Comparison of ENCODE assay signal across 8 cellular contexts in the genomic region with DNA sequence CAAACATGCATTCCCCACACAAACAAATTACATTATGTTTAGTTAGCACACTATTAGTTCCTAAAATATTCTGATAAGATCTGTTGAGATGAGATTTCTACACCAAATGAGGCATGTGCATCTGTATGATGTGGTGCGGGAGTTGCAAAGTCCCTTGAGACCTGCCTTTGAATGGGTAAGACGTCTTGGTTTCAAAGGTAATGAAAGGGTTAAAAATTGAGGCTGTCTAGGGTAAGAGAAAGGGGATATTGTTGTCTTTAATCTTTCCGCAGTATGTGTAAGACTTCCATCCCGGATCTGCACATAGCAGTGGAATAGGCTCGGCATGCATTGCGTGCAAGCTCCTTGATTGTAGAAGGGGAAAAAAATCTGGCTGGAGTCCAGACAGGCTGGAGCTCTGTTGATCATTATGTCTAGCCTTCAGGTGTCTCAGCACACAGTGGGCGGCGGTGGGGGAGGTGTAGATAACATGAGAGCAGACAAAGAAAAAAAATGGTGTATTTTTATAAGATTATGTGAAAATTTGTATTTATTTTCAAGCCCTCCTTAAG.
DNase-seq lines count a peak whose midpoint lies in the region; ATAC-seq and TF ChIP-seq lines count a peak whose summit lies in the region.

No MANE protein-coding gene starts in this region.

- H3K79me2 ChIP-seq in Karpas-422 (ENCODE audit: low read length) = peaks cover 63% of the 10 kb centered on the region

- H2AFZ ChIP-seq in Karpas-422 (ENCODE audit: low read length) = no peak overlapping the region

- peak overlapping the region; percentile 85 for H3K4me2 ChIP-seq in Karpas-422 (ENCODE audit: low read depth, low read length, poor library complexity, severe bottlenecking)

- H3K27ac Mint-ChIP-seq in Calu3 (ENCODE audit: unreplicated experiment) (no peak overlapping the region), WTC11 (no peak overlapping the region)
- H3K27ac Mint-ChIP-seq in activated naive CD4-positive, alpha-beta T cell treated with anti-CD3 and anti-CD28 coated beads for 36 hours = no peak overlapping the region

- H3K27me3 Mint-ChIP-seq in Calu3 (ENCODE audit: unreplicated experiment) (no peaks in the 10 kb centered on the region), WTC11 (ENCODE audit: low read depth) (no peaks in the 10 kb centered on the region)
- no peaks in the 10 kb centered on the region for H3K27me3 Mint-ChIP-seq in activated naive CD4-positive, alpha-beta T cell treated with anti-CD3 and anti-CD28 coated beads for 36 hours (ENCODE audit: low read depth)

- H3K9me2 ChIP-seq in Karpas-422 (replicated peaks; ENCODE audit: insufficient read depth, low read length) = no peaks in the 10 kb centered on the region

- no peaks in the 10 kb centered on the region for H4K20me1 ChIP-seq in Karpas-422 (ENCODE audit: insufficient read depth, low read depth, low read length)

- peak overlapping the region; percentile 70 for H3K9ac ChIP-seq in Karpas-422 (ENCODE audit: low read length)

- H3K4me3 Mint-ChIP-seq in Calu3 (ENCODE audit: low read depth, unreplicated experiment) = no peak overlapping the region
- H3K4me3 Mint-ChIP-seq in activated naive CD4-positive, alpha-beta T cell treated with anti-CD3 and anti-CD28 coated beads for 36 hours = no peak overlapping the region
- no peak overlapping the region for H3K4me3 Mint-ChIP-seq in WTC11

- CTCF ChIA-PET in Calu3 (lab: Charles Lee) = interaction anchor here (0.5 to 1.7 kb wide), 5 partner anchors 20 to 178 kb away, joined by 3 to 6 read pairs (median 3); no protein-coding TSS in a partner anchor
- CTCF ChIA-PET in activated naive CD4-positive, alpha-beta T cell treated with anti-CD3 and anti-CD28 coated beads for 36 hours (lab: Charles Lee) = interaction anchor here (0.5 to 2.5 kb wide), 2 partner anchors 43 to 178 kb away, joined by 3 to 14 read pairs; no protein-coding TSS in a partner anchor
- CTCF ChIA-PET in WTC11 (lab: Charles Lee) = no interaction called here

- H3K4me1 Mint-ChIP-seq in Calu3 (ENCODE audit: low read depth, unreplicated experiment) (peaks cover 2% of the 10 kb centered on the region), WTC11 (peaks cover 28% of the 10 kb centered on the region)
- H3K4me1 Mint-ChIP-seq in activated naive CD4-positive, alpha-beta T cell treated with anti-CD3 and anti-CD28 coated beads for 36 hours (ENCODE audit: low read depth) = peaks cover 27% of the 10 kb centered on the region

- H3K4me1 ChIP-seq in Karpas-422 (ENCODE audit: low read length) (peaks cover 78% of the 10 kb centered on the region), psoas muscle (peaks cover 12% of the 10 kb centered on the region)

- peak overlapping the region; percentile 73 for H3K4me3 ChIP-seq in Karpas-422 (ENCODE audit: low read length)
- peak overlapping the region; percentile 67 for H3K4me3 ChIP-seq in psoas muscle

- DNase-seq in Calu3 = peak; percentile 97
- peak; percentile 88 for DNase-seq in Karpas-422
- peak; percentile 98 for DNase-seq in RPMI7951 (ENCODE audit: low read depth)
- peak; percentile 72 for DNase-seq in activated naive CD4-positive, alpha-beta T cell treated with anti-CD3 and anti-CD28 coated beads for 36 hours
- DNase-seq in Right ventricle myocardium superior = peak; percentile 67
- peak; percentile 33 to 64 for DNase-seq in psoas muscle
- no peak for DNase-seq in WTC11 (ENCODE audit: low spot score)

- POLR2A ChIA-PET in WTC11 (lab: Charles Lee) = no interaction called here

- H3K9me3 Mint-ChIP-seq in Calu3 (ENCODE audit: low read depth, unreplicated experiment) (no peaks in the 10 kb centered on the region), WTC11 (peaks cover 1% of the 10 kb centered on the region; the same call in 1 of the 2 replicates)
- H3K9me3 Mint-ChIP-seq in activated naive CD4-positive, alpha-beta T cell treated with anti-CD3 and anti-CD28 coated beads for 36 hours = no peaks in the 10 kb centered on the region

- H3K36me3 ChIP-seq in Karpas-422 (ENCODE audit: insufficient read depth, low read length) = no peaks in the 10 kb centered on the region
- no peaks in the 10 kb centered on the region for H3K36me3 ChIP-seq in psoas muscle (ENCODE audit: insufficient read depth in 1 of 2, low read depth in 1 of 2)

- TF ChIP-seq CTCF in Calu3 (IDR thresholded peaks at IDR 0.05; ENCODE audit: unreplicated experiment) = no peak
- no peak for TF ChIP-seq CTCF in psoas muscle (IDR thresholded peaks at IDR 0.05)
- TF ChIP-seq CTCF in WTC11 (IDR thresholded peaks at IDR 0.05) = no peak

- 1 to 3% (median 2%) methylated on average over 8 of the region's 8 CpGs for WGBS in psoas muscle, 3 donors

- H3K9me3 ChIP-seq in Karpas-422 (ENCODE audit: low read length) (no peaks in the 10 kb centered on the region), psoas muscle (no peaks in the 10 kb centered on the region)

- H3K27me3 ChIP-seq in Karpas-422 (ENCODE audit: low read length) (no peaks in the 10 kb centered on the region), psoas muscle (ENCODE audit: insufficient read depth in 3 of 3, low read length in 2 of 3) (no peaks in the 10 kb centered on the region)

- H3K36me3 Mint-ChIP-seq in Calu3 (ENCODE audit: insufficient read depth, unreplicated experiment) = peaks cover 10% of the 10 kb centered on the region
- H3K36me3 Mint-ChIP-seq in activated naive CD4-positive, alpha-beta T cell treated with anti-CD3 and anti-CD28 coated beads for 36 hours (ENCODE audit: low read depth) = peaks cover 2% of the 10 kb centered on the region
- H3K36me3 Mint-ChIP-seq in WTC11 = no peaks in the 10 kb centered on the region

- H3K27ac ChIP-seq in Karpas-422 (ENCODE audit: low read length) (peak overlapping the region; percentile 76), psoas muscle (peak overlapping the region; percentile 58)

- intact Hi-C loops in Calu3 (cut with micrococcal nuclease; ENCODE audit: unreplicated experiment) = loop anchor here (2.0 to 10.0 kb wide), 4 partner anchors 55 to 529 kb away; no protein-coding TSS in a partner anchor
- intact Hi-C loops in activated naive CD4-positive, alpha-beta T cell treated with anti-CD3 and anti-CD28 coated beads for 36 hours (cut with micrococcal nuclease) = loop anchor here (1.0 to 10.0 kb wide), 9 partner anchors 24 to 1219 kb away; a partner anchor contains a TSS
- intact Hi-C loops in Right ventricle myocardium superior (cut with DNase I) = no loop called here
- intact Hi-C loops in psoas muscle (cut with DNase I) = no loop called here

- ATAC-seq in GM21723 (IDR thresholded peaks at IDR 0.05; ENCODE audit: unreplicated experiment) (peak; percentile 52), Right ventricle myocardium superior (ENCODE audit: poor library complexity) (peak; percentile 69), psoas muscle (peak; percentile 21 to 57 (median 55)), WTC11 (no peak; the same call in 1 of the 2 replicates)

- BruUV-seq in Calu3 (replicated peaks; lab: Mats Ljungman, UMichigan) = no TSS peak

TF ChIP-seq in WTC11, 78 proteins besides CTCF, POLR2A, EP300 and RAD21 (continues in another document):
- TF ChIP-seq CREB1 (CRISPR knock-in tag; IDR thresholded peaks at IDR 0.05) (no peak), GABPB1 (CRISPR knock-in tag; IDR thresholded peaks at IDR 0.05) (no peak), NR2C2 (CRISPR knock-in tag; IDR thresholded peaks at IDR 0.05) (no peak), CREM (CRISPR knock-in tag; IDR thresholded peaks at IDR 0.05) (no peak)
- TF ChIP-seq, protein P1, sequence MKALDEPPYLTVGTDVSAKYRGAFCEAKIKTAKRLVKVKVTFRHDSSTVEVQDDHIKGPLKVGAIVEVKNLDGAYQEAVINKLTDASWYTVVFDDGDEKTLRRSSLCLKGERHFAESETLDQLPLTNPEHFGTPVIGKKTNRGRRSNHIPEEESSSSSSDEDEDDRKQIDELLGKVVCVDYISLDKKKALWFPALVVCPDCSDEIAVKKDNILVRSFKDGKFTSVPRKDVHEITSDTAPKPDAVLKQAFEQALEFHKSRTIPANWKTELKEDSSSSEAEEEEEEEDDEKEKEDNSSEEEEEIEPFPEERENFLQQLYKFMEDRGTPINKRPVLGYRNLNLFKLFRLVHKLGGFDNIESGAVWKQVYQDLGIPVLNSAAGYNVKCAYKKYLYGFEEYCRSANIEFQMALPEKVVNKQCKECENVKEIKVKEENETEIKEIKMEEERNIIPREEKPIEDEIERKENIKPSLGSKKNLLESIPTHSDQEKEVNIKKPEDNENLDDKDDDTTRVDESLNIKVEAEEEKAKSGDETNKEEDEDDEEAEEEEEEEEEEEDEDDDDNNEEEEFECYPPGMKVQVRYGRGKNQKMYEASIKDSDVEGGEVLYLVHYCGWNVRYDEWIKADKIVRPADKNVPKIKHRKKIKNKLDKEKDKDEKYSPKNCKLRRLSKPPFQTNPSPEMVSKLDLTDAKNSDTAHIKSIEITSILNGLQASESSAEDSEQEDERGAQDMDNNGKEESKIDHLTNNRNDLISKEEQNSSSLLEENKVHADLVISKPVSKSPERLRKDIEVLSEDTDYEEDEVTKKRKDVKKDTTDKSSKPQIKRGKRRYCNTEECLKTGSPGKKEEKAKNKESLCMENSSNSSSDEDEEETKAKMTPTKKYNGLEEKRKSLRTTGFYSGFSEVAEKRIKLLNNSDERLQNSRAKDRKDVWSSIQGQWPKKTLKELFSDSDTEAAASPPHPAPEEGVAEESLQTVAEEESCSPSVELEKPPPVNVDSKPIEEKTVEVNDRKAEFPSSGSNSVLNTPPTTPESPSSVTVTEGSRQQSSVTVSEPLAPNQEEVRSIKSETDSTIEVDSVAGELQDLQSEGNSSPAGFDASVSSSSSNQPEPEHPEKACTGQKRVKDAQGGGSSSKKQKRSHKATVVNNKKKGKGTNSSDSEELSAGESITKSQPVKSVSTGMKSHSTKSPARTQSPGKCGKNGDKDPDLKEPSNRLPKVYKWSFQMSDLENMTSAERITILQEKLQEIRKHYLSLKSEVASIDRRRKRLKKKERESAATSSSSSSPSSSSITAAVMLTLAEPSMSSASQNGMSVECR (CRISPR knock-in tag; IDR thresholded peaks at IDR 0.05; ENCODE audit: borderline replicate concordance) = no peak
- TF ChIP-seq, protein P2, sequence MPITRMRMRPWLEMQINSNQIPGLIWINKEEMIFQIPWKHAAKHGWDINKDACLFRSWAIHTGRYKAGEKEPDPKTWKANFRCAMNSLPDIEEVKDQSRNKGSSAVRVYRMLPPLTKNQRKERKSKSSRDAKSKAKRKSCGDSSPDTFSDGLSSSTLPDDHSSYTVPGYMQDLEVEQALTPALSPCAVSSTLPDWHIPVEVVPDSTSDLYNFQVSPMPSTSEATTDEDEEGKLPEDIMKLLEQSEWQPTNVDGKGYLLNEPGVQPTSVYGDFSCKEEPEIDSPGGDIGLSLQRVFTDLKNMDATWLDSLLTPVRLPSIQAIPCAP (CRISPR knock-in tag; IDR thresholded peaks at IDR 0.05) = no peak

Comparison
In these comparisons a context has a peak if more than half of its experiments do, and no peak if none do; other contexts are left out.
1. intact Hi-C loops: an anchor here in Calu3 (2.0 to 10.0 kb wide) and activated naive CD4-positive, alpha-beta T cell treated with anti-CD3 and anti-CD28 coated beads for 36 hours (1.0 to 10.0 kb wide); none called in Right ventricle myocardium superior and psoas muscle.